8 cellular contexts compared by ENCODE assay signal in the genomic region with DNA sequence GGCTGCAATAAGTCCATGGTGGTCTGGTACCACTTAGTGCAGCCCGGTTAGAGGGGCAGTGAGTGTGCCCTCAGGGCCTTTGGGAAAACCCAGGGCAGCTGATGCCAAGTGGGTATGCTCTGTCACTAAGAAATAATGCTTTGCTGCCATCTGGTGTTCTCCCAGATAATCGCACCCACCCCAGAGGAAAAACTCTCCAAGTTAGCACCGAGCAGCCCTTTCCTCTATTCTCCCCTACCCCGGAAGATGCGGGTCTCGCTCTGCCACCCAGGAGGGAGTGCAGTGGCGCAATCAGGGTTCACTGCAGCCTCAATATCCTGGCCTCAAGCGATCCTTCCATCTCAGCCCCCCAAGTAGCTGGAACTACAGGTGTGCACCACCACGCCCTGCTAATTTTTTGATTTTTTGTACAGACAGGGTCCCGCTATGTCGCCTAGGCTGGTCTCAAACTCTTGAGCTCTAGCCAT. TPM values are rescaled to one million over a fixed set of nuclear protein-coding genes. Genes with fewer than 3 reads are reported as not detected.
DNase-seq lines count a peak whose midpoint lies in the region; ATAC-seq, FAIRE-seq and TF ChIP-seq lines count a peak whose summit lies in the region.

No MANE protein-coding gene starts in this region.

- H3K27me3 ChIP-seq in neutrophil = no peaks in the 10 kb centered on the region
- H3K27me3 ChIP-seq in testis = no peaks in the 10 kb centered on the region

- TF ChIP-seq EP300 in Ishikawa (IDR thresholded peaks at IDR 0.05; ENCODE audit: borderline replicate concordance) = no peak

- ATAC-seq in GM21360 (IDR thresholded peaks at IDR 0.05; ENCODE audit: unreplicated experiment) = no peak

- H3K36me3 ChIP-seq in neutrophil = peaks cover 10% of the 10 kb centered on the region
- no peaks in the 10 kb centered on the region for H3K36me3 ChIP-seq in testis (ENCODE audit: low read depth, missing control alignments)

- FAIRE-seq in RCC 7860 (lab: Jason Lieb, UNC) = no peak

- no peaks in the 10 kb centered on the region for H3K9me3 ChIP-seq in neutrophil
- no peaks in the 10 kb centered on the region for H3K9me3 ChIP-seq in testis

- H3K4me1 ChIP-seq in neutrophil (ENCODE audit: control insufficient read depth in 1 of 2, insufficient read depth in 1 of 2, low read depth in 1 of 2, low read length in 1 of 2) (peaks cover 9 to 14% of the 10 kb centered on the region in 2 experiments), testis (peaks cover 25% of the 10 kb centered on the region)

- peak; percentile 90 for TF ChIP-seq RAD21 in Ishikawa (IDR thresholded peaks at IDR 0.05; ENCODE audit: low read depth)

- H3K4me3 ChIP-seq in neutrophil (ENCODE audit: low read depth in 1 of 2, low read length in 1 of 2) = no peak overlapping the region
- no peak overlapping the region for H3K4me3 ChIP-seq in testis

- TF ChIP-seq CTCF in neutrophil (IDR thresholded peaks at IDR 0.05) (peak; percentile 89), testis (IDR thresholded peaks at IDR 0.05) (peak; percentile 58 to 84 (median 76))

- DNase-seq in EH (ENCODE audit: low read depth) = peak; percentile 72
- peak; percentile 29 for DNase-seq in RCC 7860 (ENCODE audit: low spot score)
- peak; percentile 41 for DNase-seq in activated T-helper 1 cell treated with Interleukin-2 at 50 U/mL for 16 hours (ENCODE audit: low read depth)
- DNase-seq in fibroblast of the conjunctiva (ENCODE audit: low read depth) = peak; percentile 49
- peak; percentile 74 for DNase-seq in testis

- WGBS in testis, 2 donors = 34 to 42% methylated on average over 11 of the region's 11 CpGs

- intact Hi-C loops in testis (cut with DNase I; ENCODE audit: low total_unique reads) = loop anchor here (5.0 kb wide), 1 partner anchor 315 kb away; no protein-coding TSS in a partner anchor

- no peak for TF ChIP-seq POLR2A in testis (IDR thresholded peaks at IDR 0.05)

- H3K27ac ChIP-seq in neutrophil = peak overlapping the region; percentile 17
- no peak overlapping the region for H3K27ac ChIP-seq in testis

TF ChIP-seq in Ishikawa, 13 proteins besides CTCF, POLR2A, EP300 and RAD21:
- TF ChIP-seq TEAD4 (IDR thresholded peaks at IDR 0.05) (no peak), CREB1 (IDR thresholded peaks at IDR 0.05; ENCODE audit: low read depth) (no peak), FOXM1 (IDR thresholded peaks at IDR 0.05; ENCODE audit: borderline replicate concordance, low read depth) (no peak), CEBPB (IDR thresholded peaks at IDR 0.05) (no peak), YY1 (IDR thresholded peaks at IDR 0.05; ENCODE audit: low read depth) (no peak)
- TF ChIP-seq, protein P1, sequence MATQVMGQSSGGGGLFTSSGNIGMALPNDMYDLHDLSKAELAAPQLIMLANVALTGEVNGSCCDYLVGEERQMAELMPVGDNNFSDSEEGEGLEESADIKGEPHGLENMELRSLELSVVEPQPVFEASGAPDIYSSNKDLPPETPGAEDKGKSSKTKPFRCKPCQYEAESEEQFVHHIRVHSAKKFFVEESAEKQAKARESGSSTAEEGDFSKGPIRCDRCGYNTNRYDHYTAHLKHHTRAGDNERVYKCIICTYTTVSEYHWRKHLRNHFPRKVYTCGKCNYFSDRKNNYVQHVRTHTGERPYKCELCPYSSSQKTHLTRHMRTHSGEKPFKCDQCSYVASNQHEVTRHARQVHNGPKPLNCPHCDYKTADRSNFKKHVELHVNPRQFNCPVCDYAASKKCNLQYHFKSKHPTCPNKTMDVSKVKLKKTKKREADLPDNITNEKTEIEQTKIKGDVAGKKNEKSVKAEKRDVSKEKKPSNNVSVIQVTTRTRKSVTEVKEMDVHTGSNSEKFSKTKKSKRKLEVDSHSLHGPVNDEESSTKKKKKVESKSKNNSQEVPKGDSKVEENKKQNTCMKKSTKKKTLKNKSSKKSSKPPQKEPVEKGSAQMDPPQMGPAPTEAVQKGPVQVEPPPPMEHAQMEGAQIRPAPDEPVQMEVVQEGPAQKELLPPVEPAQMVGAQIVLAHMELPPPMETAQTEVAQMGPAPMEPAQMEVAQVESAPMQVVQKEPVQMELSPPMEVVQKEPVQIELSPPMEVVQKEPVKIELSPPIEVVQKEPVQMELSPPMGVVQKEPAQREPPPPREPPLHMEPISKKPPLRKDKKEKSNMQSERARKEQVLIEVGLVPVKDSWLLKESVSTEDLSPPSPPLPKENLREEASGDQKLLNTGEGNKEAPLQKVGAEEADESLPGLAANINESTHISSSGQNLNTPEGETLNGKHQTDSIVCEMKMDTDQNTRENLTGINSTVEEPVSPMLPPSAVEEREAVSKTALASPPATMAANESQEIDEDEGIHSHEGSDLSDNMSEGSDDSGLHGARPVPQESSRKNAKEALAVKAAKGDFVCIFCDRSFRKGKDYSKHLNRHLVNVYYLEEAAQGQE (IDR thresholded peaks at IDR 0.05; ENCODE audit: low read depth) = no peak
- TF ChIP-seq, protein P2, sequence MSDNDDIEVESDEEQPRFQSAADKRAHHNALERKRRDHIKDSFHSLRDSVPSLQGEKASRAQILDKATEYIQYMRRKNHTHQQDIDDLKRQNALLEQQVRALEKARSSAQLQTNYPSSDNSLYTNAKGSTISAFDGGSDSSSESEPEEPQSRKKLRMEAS (IDR thresholded peaks at IDR 0.05) = no peak

RNA-seq across cellular contexts. Expression of a gene that starts 21.3 kb away (rescaled TPM):
- 1 to 10 TPM; 3.6 to 7.7 TPM for total RNA-seq in testis
- 5.9 TPM for polyA plus RNA-seq in testis (ENCODE audit: insufficient read depth, low read depth, low replicate concordance)

RNA-seq across cellular contexts. Expression of a gene that starts 26.0 kb away (rescaled TPM):
- 10 to 100 TPM; 36.1 to 36.8 TPM for total RNA-seq in testis
- 33.7 TPM for polyA plus RNA-seq in testis (ENCODE audit: insufficient read depth, low read depth, low replicate concordance)

RNA-seq across cellular contexts. Expression of a gene that starts 28.2 kb away (rescaled TPM):
- 10 to 100 TPM; 79.1 to 86.0 TPM for total RNA-seq in testis
- polyA plus RNA-seq in testis (ENCODE audit: insufficient read depth, low read depth, low replicate concordance) = 93.1 TPM
